Comparison of ENCODE assay signal across 10 cellular contexts in the genomic region with DNA sequence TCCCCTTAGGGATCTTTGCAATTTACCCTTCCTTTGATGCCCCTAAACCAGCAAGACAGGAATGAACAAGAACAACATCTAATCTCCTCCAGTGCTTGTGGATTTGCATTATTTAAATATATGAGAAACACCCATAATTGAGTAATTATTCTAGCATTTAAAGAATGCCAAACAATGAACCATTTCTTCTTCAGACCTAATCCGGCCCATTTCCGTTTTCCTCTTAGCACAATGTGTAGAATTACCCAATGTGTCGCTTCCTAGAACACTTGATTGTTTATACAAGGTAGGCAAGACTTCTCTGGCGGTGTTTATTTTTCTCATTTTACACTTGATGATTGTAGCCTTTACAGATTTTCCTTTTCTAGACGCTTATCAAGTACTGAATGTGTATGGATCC. TPM values are rescaled to one million over a fixed set of nuclear protein-coding genes. Genes with fewer than 3 reads are reported as not detected.
DNase-seq lines count a peak whose midpoint lies in the region; ATAC-seq lines count a peak whose summit lies in the region.
"Had no signal": no experiment of that assay in that cellular context is flagged by ENCODE, and none has a peak within 500 bp of the region (broad histone marks: within the 10 kb centered on the region; RNA-seq: fewer than 3 reads in every experiment).

No MANE protein-coding gene starts in this region.

- H3K36me3 ChIP-seq in effector memory CD4-positive, alpha-beta T cell (ENCODE audit: control insufficient read depth, insufficient read depth, low read length), result no peaks in the 10 kb centered on the region

- H3K27me3 Mint-ChIP-seq in activated naive CD8-positive, alpha-beta T cell treated with anti-CD3 and anti-CD28 coated beads, Interleukin-2, amount 50 U/mL, for 24 hours, result peaks cover 5% of the 10 kb centered on the region
- H3K27me3 Mint-ChIP-seq in memory B cell, result no peaks in the 10 kb centered on the region

- DNase-seq in CD1c-positive myeloid dendritic cell (ENCODE audit: extremely low spot score), result peak; percentile 29
- peak; percentile 23 for DNase-seq in HT1080 (ENCODE audit: low read depth)
- no peak for DNase-seq in activated naive CD8-positive, alpha-beta T cell treated with anti-CD3 and anti-CD28 coated beads, Interleukin-2, amount 50 U/mL, for 24 hours
- DNase-seq in memory B cell (ENCODE audit: low spot score in 2 of 2), result no peak
- no peak for DNase-seq in anterior cingulate cortex (lab: John Stamatoyannopoulos, UW)
- DNase-seq in effector memory CD4-positive, alpha-beta T cell, result no peak
- DNase-seq: amniotic stem cell, NCI-H446 had no signal

- no peaks in the 10 kb centered on the region for H3K27me3 ChIP-seq in effector memory CD4-positive, alpha-beta T cell (replicated peaks; ENCODE audit: control insufficient read depth, insufficient read depth, low read length, poor library complexity, severe bottlenecking)

- no peaks in the 10 kb centered on the region for H3K9me3 Mint-ChIP-seq in activated naive CD8-positive, alpha-beta T cell treated with anti-CD3 and anti-CD28 coated beads, Interleukin-2, amount 50 U/mL, for 24 hours
- H3K9me3 Mint-ChIP-seq in memory B cell, result no peaks in the 10 kb centered on the region

- H3K4me3 ChIP-seq in effector memory CD4-positive, alpha-beta T cell (ENCODE audit: insufficient read depth, low read depth, low read length, poor library complexity, severe bottlenecking), result no peak overlapping the region

- no peak overlapping the region for H3K27ac ChIP-seq in effector memory CD4-positive, alpha-beta T cell (ENCODE audit: insufficient read depth, low read length, poor library complexity, severe bottlenecking)

- peaks cover 7% of the 10 kb centered on the region for H3K4me1 ChIP-seq in effector memory CD4-positive, alpha-beta T cell (ENCODE audit: control insufficient read depth, insufficient read depth, low read length, poor library complexity, severe bottlenecking)

- no peak for ATAC-seq in activated naive CD8-positive, alpha-beta T cell treated with anti-CD3 and anti-CD28 coated beads, Interleukin-2, amount 50 U/mL, for 24 hours
- ATAC-seq in memory B cell (ENCODE audit: low read depth) (no peak), HG03025 (IDR thresholded peaks at IDR 0.05; ENCODE audit: low FRiP score, unreplicated experiment) (no peak), GM19395 (IDR thresholded peaks at IDR 0.05; ENCODE audit: unreplicated experiment) (no peak)

- no peaks in the 10 kb centered on the region for H3K9me3 ChIP-seq in effector memory CD4-positive, alpha-beta T cell (ENCODE audit: control insufficient read depth, low read length)

- H3K4me3 Mint-ChIP-seq in activated naive CD8-positive, alpha-beta T cell treated with anti-CD3 and anti-CD28 coated beads, Interleukin-2, amount 50 U/mL, for 24 hours, result peak overlapping the region; percentile 24
- H3K4me3 Mint-ChIP-seq in memory B cell, result peak overlapping the region; percentile 12

- peaks cover 39% of the 10 kb centered on the region for H3K4me1 Mint-ChIP-seq in activated naive CD8-positive, alpha-beta T cell treated with anti-CD3 and anti-CD28 coated beads, Interleukin-2, amount 50 U/mL, for 24 hours
- peaks cover 16% of the 10 kb centered on the region for H3K4me1 Mint-ChIP-seq in memory B cell

- no peaks in the 10 kb centered on the region for H3K36me3 Mint-ChIP-seq in activated naive CD8-positive, alpha-beta T cell treated with anti-CD3 and anti-CD28 coated beads, Interleukin-2, amount 50 U/mL, for 24 hours (ENCODE audit: low read depth)
- no peaks in the 10 kb centered on the region for H3K36me3 Mint-ChIP-seq in memory B cell

- peak overlapping the region; percentile 68 for H3K27ac Mint-ChIP-seq in activated naive CD8-positive, alpha-beta T cell treated with anti-CD3 and anti-CD28 coated beads, Interleukin-2, amount 50 U/mL, for 24 hours
- peak overlapping the region; percentile 95 for H3K27ac Mint-ChIP-seq in memory B cell

RNA-seq across cellular contexts. Expression of gene CLDN34, which starts 43.5 kb away (rescaled TPM):
- not detected in 2 replicates for total RNA-seq in HT1080 (2014; rRNA removed; shearing (Covaris generic))
- polyA plus RNA-seq in HT1080 (2015; cell fraction: cytosol; rRNA removed), result 0.30 TPM in 1 of 2 replicates, not detected in the other
- polyA plus RNA-seq in HT1080 (2015; cell fraction: nucleus; rRNA removed), result 0.51 TPM in 1 of 2 replicates, not detected in the other

Comparison
In these comparisons a context has a peak if more than half of its experiments do, and no peak if none do; other contexts are left out.
1. DNase-seq: peak in CD1c-positive myeloid dendritic cell (single experiment) and HT1080 (single experiment); none in activated naive CD8-positive, alpha-beta T cell treated with anti-CD3 and anti-CD28 coated beads, Interleukin-2, amount 50 U/mL, for 24 hours (single experiment), memory B cell (0 of 2), anterior cingulate cortex (0 of 58) and effector memory CD4-positive, alpha-beta T cell (0 of 3).